Comparison of ENCODE assay signal across 21 cellular contexts in genomic region chr15:35723120-35723707, GRCh38.
"Had no signal": no experiment of that assay in that cellular context is flagged by ENCODE, and none has a peak within 500 bp of the region (broad histone marks: within the 10 kb centered on the region; RNA-seq: fewer than 3 reads in every experiment).

No MANE protein-coding gene starts in this region.

- H3K27me3 ChIP-seq: gastrocnemius medialis, heart right ventricle, neutrophil, right atrium auricular region, sigmoid colon, suprapubic skin, thyroid gland, vagina had no signal

- H3K27ac ChIP-seq: coronary artery, gastrocnemius medialis, heart right ventricle, neutrophil, right atrium auricular region, sigmoid colon, suprapubic skin, thyroid gland, vagina had no signal

- DNase-seq: effector CD8-positive, alpha-beta T cell; gastrocnemius medialis; heart right ventricle; hypothalamus; kidney glomerular epithelial cell; mesendoderm; naive thymus-derived CD8-positive, alpha-beta T cell; sigmoid colon; small intestine; stimulated activated CD4-positive, alpha-beta T cell treated with anti-CD3 and anti-CD28 coated beads, Interleukin-2, amount 100 ng/mL, for 48 hours; stimulated activated CD8-positive, alpha-beta memory T cell treated with anti-CD3 and anti-CD28 coated beads, Interleukin-4, amount 100 ng/mL, for 48 hours; stimulated activated naive CD8-positive, alpha-beta T cell treated with anti-CD3 and anti-CD28 coated beads, Interleukin-15, Interleukin-2, amounts not matched to agents 100 U/mL and 50 U/mL, for 24 hours; thyroid gland had no signal

- H3K27ac Mint-ChIP-seq: naive thymus-derived CD8-positive, alpha-beta T cell; stimulated activated effector memory CD8-positive, alpha-beta T cell treated with anti-CD3 and anti-CD28 coated beads, Interleukin-12 subunit alpha, Interleukin-12 subunit beta, amount 100 ng/mL, for 72 hours had no signal

- H3K36me3 Mint-ChIP-seq: naive thymus-derived CD8-positive, alpha-beta T cell; stimulated activated effector memory CD8-positive, alpha-beta T cell treated with anti-CD3 and anti-CD28 coated beads, Interleukin-12 subunit alpha, Interleukin-12 subunit beta, amount 100 ng/mL, for 72 hours; type B pancreatic cell had no signal

- H3K4me1 ChIP-seq: gastrocnemius medialis, heart right ventricle, right atrium auricular region, sigmoid colon, suprapubic skin, thyroid gland, vagina had no signal

- H3K4me3 Mint-ChIP-seq: naive thymus-derived CD8-positive, alpha-beta T cell; stimulated activated effector memory CD8-positive, alpha-beta T cell treated with anti-CD3 and anti-CD28 coated beads, Interleukin-12 subunit alpha, Interleukin-12 subunit beta, amount 100 ng/mL, for 72 hours; type B pancreatic cell had no signal

- H3K36me3 ChIP-seq: gastrocnemius medialis, heart right ventricle, neutrophil, right atrium auricular region, sigmoid colon, suprapubic skin, thyroid gland, vagina had no signal

- H3K27me3 Mint-ChIP-seq: type B pancreatic cell had no signal

- H3K4me1 Mint-ChIP-seq: naive thymus-derived CD8-positive, alpha-beta T cell; stimulated activated effector memory CD8-positive, alpha-beta T cell treated with anti-CD3 and anti-CD28 coated beads, Interleukin-12 subunit alpha, Interleukin-12 subunit beta, amount 100 ng/mL, for 72 hours had no signal

- H3K4me3 ChIP-seq: coronary artery, gastrocnemius medialis, heart right ventricle, right atrium auricular region, sigmoid colon, suprapubic skin, thyroid gland, vagina had no signal

- H3K9me3 ChIP-seq: gastrocnemius medialis, heart right ventricle, neutrophil, right atrium auricular region, sigmoid colon, suprapubic skin, thyroid gland, vagina had no signal

- ATAC-seq: esophagus mucosa; gastrocnemius medialis; heart right ventricle; naive thymus-derived CD8-positive, alpha-beta T cell; stimulated activated effector memory CD8-positive, alpha-beta T cell treated with anti-CD3 and anti-CD28 coated beads, Interleukin-12 subunit alpha, Interleukin-12 subunit beta, amount 100 ng/mL, for 72 hours; stimulated activated naive CD8-positive, alpha-beta T cell treated with anti-CD3 and anti-CD28 coated beads, Interleukin-15, Interleukin-2, amounts not matched to agents 100 U/mL and 50 U/mL, for 24 hours had no signal
